In the genomic region with DNA sequence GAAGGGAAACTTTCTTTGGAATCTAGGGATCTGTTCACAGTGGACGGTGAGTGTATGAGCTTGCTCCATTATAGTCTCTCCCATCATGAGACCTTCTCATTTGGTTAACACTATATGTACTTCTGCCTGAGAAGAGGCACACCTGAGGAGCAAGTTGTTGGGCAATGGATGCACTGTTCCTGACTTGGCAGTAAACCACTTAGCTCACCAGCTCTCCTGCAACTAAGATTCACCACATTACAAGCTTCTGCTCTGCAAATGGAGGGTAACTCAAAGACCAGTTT, we compare ENCODE assay signal across 8 cellular contexts. TPM values are rescaled to one million over a fixed set of nuclear protein-coding genes. Genes with fewer than 3 reads are reported as not detected.
A peak's percentile ranks its signal among the peaks of the same experiment; 100 is the strongest.
DNase-seq lines count a peak whose midpoint lies in the region; ATAC-seq and TF ChIP-seq lines count a peak whose summit lies in the region.

No MANE protein-coding gene starts in this region.

- H3K27me3 Mint-ChIP-seq in CD4-positive, CD25-positive, alpha-beta regulatory T cell: no peaks in the 10 kb centered on the region
- no peaks in the 10 kb centered on the region for H3K27me3 Mint-ChIP-seq in natural killer cell (ENCODE audit: low read depth in 2 of 2)

- H3K4me3 ChIP-seq in CD4-positive, CD25-positive, alpha-beta regulatory T cell (ENCODE audit: low read depth, low read length): peak overlapping the region; percentile 99
- H3K4me3 ChIP-seq in HL-60 (replicated peaks; ENCODE audit: insufficient read depth, low read length): no peak overlapping the region
- H3K4me3 ChIP-seq in colonic mucosa: no peak overlapping the region

- DNase-seq in CD4-positive, CD25-positive, alpha-beta regulatory T cell: no peak
- DNase-seq in HL-60 (ENCODE audit: low read depth in 1 of 2, low spot score in 1 of 2) (no peak), colonic mucosa (no peak), natural killer cell (no peak), NCI-H1092 treated with DMSO at 0.1 percent for 48 hours (lab: John Stamatoyannopoulos, UW) (no peak), kidney glomerular epithelial cell (lab: John Stamatoyannopoulos, UW) (no peak), GF-D8 (lab: John Stamatoyannopoulos, UW) (no peak)

- H3K9me3 Mint-ChIP-seq in CD4-positive, CD25-positive, alpha-beta regulatory T cell: peaks cover 0 to 4% (median 0%) of the 10 kb centered on the region in 7 donors
- no peaks in the 10 kb centered on the region for H3K9me3 Mint-ChIP-seq in natural killer cell

- intact Hi-C loops in colonic mucosa (cut with DNase I) (no loop called here), natural killer cell (cut with micrococcal nuclease) (no loop called here)

- H3K27ac ChIP-seq in CD4-positive, CD25-positive, alpha-beta regulatory T cell (ENCODE audit: insufficient read depth, low read length, poor library complexity, severe bottlenecking): peak overlapping the region; percentile 79
- H3K27ac ChIP-seq in HL-60 (replicated peaks): peak overlapping the region; percentile 83
- peak overlapping the region; percentile 16 for H3K27ac ChIP-seq in colonic mucosa

- H3K4me1 ChIP-seq in CD4-positive, CD25-positive, alpha-beta regulatory T cell (ENCODE audit: control insufficient read depth, insufficient read depth, low read length, poor library complexity, severe bottlenecking): peaks cover 56% of the 10 kb centered on the region
- H3K4me1 ChIP-seq in colonic mucosa: peaks cover 11% of the 10 kb centered on the region

- TF ChIP-seq CTCF in HL-60 (IDR thresholded peaks at IDR 0.05; ENCODE audit: insufficient read depth, low read length): no peak
- TF ChIP-seq CTCF in colonic mucosa (IDR thresholded peaks at IDR 0.05): no peak
- TF ChIP-seq CTCF in natural killer cell (IDR thresholded peaks at IDR 0.05): no peak

- peak overlapping the region; percentile 91 to 95 (median 92) for H3K4me3 Mint-ChIP-seq in CD4-positive, CD25-positive, alpha-beta regulatory T cell
- H3K4me3 Mint-ChIP-seq in natural killer cell: peak overlapping the region; percentile 92

- H3K27ac Mint-ChIP-seq in CD4-positive, CD25-positive, alpha-beta regulatory T cell: peak overlapping the region; percentile 92 to 98 (median 92)
- peak overlapping the region; percentile 90 to 96 for H3K27ac Mint-ChIP-seq in natural killer cell

- H3K9ac ChIP-seq in colonic mucosa (ENCODE audit: low read depth in 2 of 2, low read length in 2 of 2): no peak overlapping the region

- no peaks in the 10 kb centered on the region for H3K9me3 ChIP-seq in CD4-positive, CD25-positive, alpha-beta regulatory T cell (ENCODE audit: control insufficient read depth in 2 of 2, low read length in 2 of 2)
- no peaks in the 10 kb centered on the region for H3K9me3 ChIP-seq in colonic mucosa

- ATAC-seq in CD4-positive, CD25-positive, alpha-beta regulatory T cell (ENCODE audit: low read depth in 2 of 2): no peak
- ATAC-seq in natural killer cell: no peak
- no peak for ATAC-seq in HG03342 (IDR thresholded peaks at IDR 0.05; ENCODE audit: unreplicated experiment)

- H3K36me3 ChIP-seq in CD4-positive, CD25-positive, alpha-beta regulatory T cell (ENCODE audit: control insufficient read depth, insufficient read depth, low read length): peaks cover 3% of the 10 kb centered on the region
- no peaks in the 10 kb centered on the region for H3K36me3 ChIP-seq in colonic mucosa

- H3K27me3 ChIP-seq in CD4-positive, CD25-positive, alpha-beta regulatory T cell (ENCODE audit: control insufficient read depth, insufficient read depth, low read length): no peaks in the 10 kb centered on the region
- H3K27me3 ChIP-seq in HL-60 (ENCODE audit: insufficient read depth, poor library complexity, severe bottlenecking) (no peaks in the 10 kb centered on the region), colonic mucosa (no peaks in the 10 kb centered on the region)

- H3K36me3 Mint-ChIP-seq in CD4-positive, CD25-positive, alpha-beta regulatory T cell: peaks cover 14% of the 10 kb centered on the region
- no peaks in the 10 kb centered on the region for H3K36me3 Mint-ChIP-seq in natural killer cell

- H3K4me1 Mint-ChIP-seq in CD4-positive, CD25-positive, alpha-beta regulatory T cell: peaks cover 35 to 65% (median 49%) of the 10 kb centered on the region in 4 donors
- peaks cover 55 to 56% of the 10 kb centered on the region in 2 donors for H3K4me1 Mint-ChIP-seq in natural killer cell

RNA-seq across cellular contexts. Expression of a gene that starts 10.2 kb away (rescaled TPM):
- total RNA-seq in CD4-positive, CD25-positive, alpha-beta regulatory T cell: 431 TPM
- polyA plus RNA-seq in CD4-positive, CD25-positive, alpha-beta regulatory T cell: 10 to 100 TPM; 21.8 to 26.9 (median 24.7) TPM
- total RNA-seq in colonic mucosa: 100 to 1,000 TPM; 107 to 148 TPM
- 100 to 1,000 TPM; 752 to 811 (median 752) TPM for total RNA-seq in natural killer cell

Comparison
In these comparisons a context has a peak if more than half of its experiments do, and no peak if none do; other contexts are left out.
1. H3K27ac ChIP-seq: peak in every context shown above with its lines; median percentile 83 in HL-60; 79 in CD4-positive, CD25-positive, alpha-beta regulatory T cell; 16 in colonic mucosa.